In the genomic region with DNA sequence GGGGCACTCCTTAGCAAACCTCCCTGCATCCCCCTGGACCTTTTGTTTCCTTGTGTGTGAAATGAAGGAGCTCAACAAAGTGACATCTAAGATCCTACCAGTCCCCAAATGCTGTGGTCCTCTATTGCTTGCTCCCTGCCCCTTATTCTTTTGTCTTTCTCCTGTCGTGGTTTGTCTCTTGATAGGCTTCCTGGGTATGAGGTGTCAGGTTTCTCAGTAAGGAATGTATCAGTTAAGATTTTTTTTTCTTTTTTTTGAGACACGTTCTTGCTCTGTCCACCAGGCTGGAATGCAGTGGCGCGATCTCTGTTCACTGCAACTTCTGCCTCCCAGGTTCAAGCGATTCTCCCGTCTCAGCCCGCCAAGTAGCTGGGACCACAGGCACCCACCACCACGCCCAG, we compare ENCODE assay signal across 2 cellular contexts.
TF ChIP-seq lines count a peak whose summit lies in the region.

No MANE protein-coding gene starts in this region.

TF ChIP-seq in H1, 55 proteins besides CTCF, POLR2A, EP300 and RAD21:
- TF ChIP-seq RFX5 (IDR thresholded peaks at IDR 0.05; ENCODE audit: borderline replicate concordance, low read depth, low read length) (no peak), JUN (IDR thresholded peaks at IDR 0.05; ENCODE audit: low read depth, low read length) (no peak), SIN3A (conservative IDR thresholded peaks at IDR 0.05 in 1 of 2, IDR thresholded peaks at IDR 0.05 in 1 of 2; ENCODE audit: low read depth in 1 of 2, low read length in 2 of 2) (no peak), MAFK (IDR thresholded peaks at IDR 0.05; ENCODE audit: low read depth, low read length) (no peak), GTF2F1 (IDR thresholded peaks at IDR 0.05; ENCODE audit: borderline replicate concordance, low read depth, low read length) (no peak), RNF2 (IDR thresholded peaks at IDR 0.05; ENCODE audit: borderline replicate concordance, low read depth, low read length, missing control alignments, poor library complexity, severe bottlenecking) (no peak), CHD2 (IDR thresholded peaks at IDR 0.05; ENCODE audit: low read length) (no peak), SP2 (IDR thresholded peaks at IDR 0.05; ENCODE audit: low read length) (no peak), E2F6 (IDR thresholded peaks at IDR 0.05) (no peak), HDAC2 (IDR thresholded peaks at IDR 0.05; ENCODE audit: borderline replicate concordance in 1 of 2, low read depth in 2 of 2, low read length in 2 of 2) (no peak), NANOG (IDR thresholded peaks at IDR 0.05; ENCODE audit: insufficient read depth, low read depth, low read length, poor library complexity, severe bottlenecking) (no peak), TBP (IDR thresholded peaks at IDR 0.05; ENCODE audit: low read depth, low read length) (no peak), JUND (IDR thresholded peaks at IDR 0.05; ENCODE audit: low read length) (no peak), BRCA1 (IDR thresholded peaks at IDR 0.05; ENCODE audit: low read depth, low read length) (no peak), RXRA (IDR thresholded peaks at IDR 0.05; ENCODE audit: insufficient read depth, low read depth, low read length) (no peak), TEAD4 (IDR thresholded peaks at IDR 0.05; ENCODE audit: low read depth, low read length) (no peak), SIX5 (IDR thresholded peaks at IDR 0.05; ENCODE audit: low read depth, low read length) (no peak), CTBP2 (IDR thresholded peaks at IDR 0.05; ENCODE audit: borderline replicate concordance, insufficient read depth, insufficient read length, low read length) (no peak), NRF1 (IDR thresholded peaks at IDR 0.05; ENCODE audit: low read depth, low read length) (no peak)

TF ChIP-seq in HepG2, 621 proteins besides CTCF, POLR2A, EP300 and RAD21:
- TF ChIP-seq TBP (CRISPR knock-in tag; IDR thresholded peaks at IDR 0.05), result no peak
- TF ChIP-seq ZNF891 (CRISPR knock-in tag; IDR thresholded peaks at IDR 0.05), result no peak
